18 cellular contexts compared by ENCODE assay signal in genomic region chr22:19654338-19654922, GRCh38. TPM values are rescaled to one million over a fixed set of nuclear protein-coding genes. Genes with fewer than 3 reads are reported as not detected.
DNase-seq lines count a peak whose midpoint lies in the region; FAIRE-seq and TF ChIP-seq lines count a peak whose summit lies in the region.
"Had no signal": no experiment of that assay in that cellular context is flagged by ENCODE, and none has a peak within 500 bp of the region (broad histone marks: within the 10 kb centered on the region; RNA-seq: fewer than 3 reads in every experiment).

No MANE protein-coding gene starts in this region.

- H3K27me3 Mint-ChIP-seq in endodermal cell (ENCODE audit: insufficient read depth) = peaks cover 5% of the 10 kb centered on the region

- H3K36me3 ChIP-seq in HUES48 (ENCODE audit: control insufficient read depth, insufficient read depth, low read length) (no peaks in the 10 kb centered on the region), SK-N-MC (ENCODE audit: insufficient read depth, low read length) (no peaks in the 10 kb centered on the region), endodermal cell (ENCODE audit: control insufficient read depth, insufficient read depth, low read length) (no peaks in the 10 kb centered on the region), tibial artery (no peaks in the 10 kb centered on the region)

- no peak overlapping the region for H3K4me3 Mint-ChIP-seq in endodermal cell
- H3K4me3 Mint-ChIP-seq: B cell; CD4-positive, alpha-beta T cell; HFFc6 had no signal

- peaks cover 7% of the 10 kb centered on the region for H3K9me3 Mint-ChIP-seq in endodermal cell

- intact Hi-C loops in tibial artery (cut with DNase I; ENCODE audit: low total_unique reads) = no loop called here

- H3K4me1 Mint-ChIP-seq in endodermal cell = no peaks in the 10 kb centered on the region
- H3K4me1 Mint-ChIP-seq: B cell had no signal

- 25 to 53% methylated on average over 3 to 4 of the region's 4 CpGs for WGBS in endodermal cell (ENCODE audit: insufficient coverage in 1 of 2, insufficient read length in 1 of 2), 2 experiments

- H3K9ac ChIP-seq in HUES48 (ENCODE audit: low read depth, low read length) (no peak overlapping the region), SK-N-MC (ENCODE audit: insufficient read length) (no peak overlapping the region), endodermal cell (ENCODE audit: extremely low read depth, low read length, poor library complexity, severe bottlenecking) (no peak overlapping the region)
- H3K9ac ChIP-seq: GM23248 had no signal

- H3K4me3 ChIP-seq in HUES48 (ENCODE audit: low read depth, low read length) (no peak overlapping the region), SK-N-MC (no peak overlapping the region), endodermal cell (ENCODE audit: low read length) (no peak overlapping the region), tibial artery (no peak overlapping the region)
- H3K4me3 ChIP-seq: GM23248 had no signal

- peaks cover 12% of the 10 kb centered on the region for H3K4me1 ChIP-seq in HUES48 (ENCODE audit: control insufficient read depth, insufficient read depth, low read length)
- H3K4me1 ChIP-seq in endodermal cell (ENCODE audit: control insufficient read depth, insufficient read depth, low read length) = no peaks in the 10 kb centered on the region
- H3K4me1 ChIP-seq in tibial artery = no peaks in the 10 kb centered on the region

- DNase-seq in SK-N-MC (ENCODE audit: low read depth, low spot score) (no peak), endodermal cell (peak; percentile 19), urothelium cell line (ENCODE audit: low spot score) (no peak), tibial artery (no peak), HPDE6-E6E7 (ENCODE audit: extremely low spot score) (no peak), SW480 (ENCODE audit: low spot score) (no peak)
- DNase-seq: C1 segment of cervical spinal cord; Calu3; CD4-positive, alpha-beta T cell; DMS 273 treated with DMSO at 0.1 percent for 48 hours; GM23248; HCEC 1CT; HFFc6 had no signal

- TF ChIP-seq CTCF in endodermal cell (conservative IDR thresholded peaks at IDR 0.05) = no peak
- TF ChIP-seq CTCF in tibial artery (IDR thresholded peaks at IDR 0.05) = no peak

- no peaks in the 10 kb centered on the region for H3K9me3 ChIP-seq in HUES48 (ENCODE audit: control insufficient read depth, insufficient read depth, low read length)
- 0 out of 2 replicates have a peak, but pooled peaks cover 3% of the 10 kb centered on the region for H3K9me3 ChIP-seq in SK-N-MC (ENCODE audit: low read depth, low read length)
- H3K9me3 ChIP-seq in endodermal cell (ENCODE audit: control insufficient read depth, low read length) = peaks cover 8% of the 10 kb centered on the region
- H3K9me3 ChIP-seq in tibial artery = peaks cover 0 to 3% (median 0%) of the 10 kb centered on the region in 3 donors

- peaks cover under 1% of the 10 kb centered on the region for H3K36me3 Mint-ChIP-seq in endodermal cell (ENCODE audit: low read depth)

- FAIRE-seq in urothelium cell line (lab: Jason Lieb, UNC) = peak; percentile 70
- FAIRE-seq: GM18507, HepG2 had no signal

- H3K27me3 ChIP-seq in HUES48 (ENCODE audit: control insufficient read depth, insufficient read depth, low read length) (no peaks in the 10 kb centered on the region), endodermal cell (ENCODE audit: control insufficient read depth, insufficient read depth, low read length, poor library complexity, severe bottlenecking) (peaks cover 27% of the 10 kb centered on the region), tibial artery (no peaks in the 10 kb centered on the region)

- H3K27ac Mint-ChIP-seq in endodermal cell = no peak overlapping the region
- H3K27ac Mint-ChIP-seq: B cell; CD4-positive, alpha-beta T cell; HFFc6 had no signal

- H3K27ac ChIP-seq in HUES48 (ENCODE audit: low read depth, low read length) (peak overlapping the region; percentile 55), SK-N-MC (0 out of 2 replicates have a peak overlapping the region, but pooled peaks have one; percentile 40), endodermal cell (ENCODE audit: low read depth, low read length) (no peak overlapping the region), tibial artery (no peak overlapping the region)
- H3K27ac ChIP-seq: GM23248 had no signal

RNA-seq across cellular contexts. Expression of gene SEPTIN5, which starts 59.9 kb away (rescaled TPM):
- 10 to 100 TPM in 1 of 2 donors, 1 to 10 TPM in 1; 9.8 to 20.0 TPM for total RNA-seq in endodermal cell
- 45.2 TPM for polyA plus RNA-seq in endodermal cell (2013, experiment 1 of 2)
- polyA plus RNA-seq in endodermal cell (2013, experiment 2 of 2) = 45.0 TPM
- total RNA-seq: B cell, HepG2, HT-29 had no signal

Comparison
In these comparisons a context has a peak if more than half of its experiments do, and no peak if none do; other contexts are left out.
1. H3K27ac ChIP-seq: peak in HUES48 (single experiment) and SK-N-MC (single experiment); none in endodermal cell (single experiment) and tibial artery (0 of 2).